1 cellular context compared by ENCODE assay signal in genomic region chr1:65150583-65151263, GRCh38.
A peak's percentile ranks its signal among the peaks of the same experiment; 100 is the strongest.
TF ChIP-seq lines count a peak whose summit lies in the region.

No MANE protein-coding gene starts in this region.

TF ChIP-seq in GM12878, 131 proteins besides CTCF, POLR2A, EP300 and RAD21:
- TF ChIP-seq MLLT1 (IDR thresholded peaks at IDR 0.05) (peak; percentile 53; the same call in 1 of the 2 replicates), YY1 (IDR thresholded peaks at IDR 0.05; ENCODE audit: low read depth, low read length) (no peak)
